ENCODE assay signal across 8 cellular contexts in the genomic region with DNA sequence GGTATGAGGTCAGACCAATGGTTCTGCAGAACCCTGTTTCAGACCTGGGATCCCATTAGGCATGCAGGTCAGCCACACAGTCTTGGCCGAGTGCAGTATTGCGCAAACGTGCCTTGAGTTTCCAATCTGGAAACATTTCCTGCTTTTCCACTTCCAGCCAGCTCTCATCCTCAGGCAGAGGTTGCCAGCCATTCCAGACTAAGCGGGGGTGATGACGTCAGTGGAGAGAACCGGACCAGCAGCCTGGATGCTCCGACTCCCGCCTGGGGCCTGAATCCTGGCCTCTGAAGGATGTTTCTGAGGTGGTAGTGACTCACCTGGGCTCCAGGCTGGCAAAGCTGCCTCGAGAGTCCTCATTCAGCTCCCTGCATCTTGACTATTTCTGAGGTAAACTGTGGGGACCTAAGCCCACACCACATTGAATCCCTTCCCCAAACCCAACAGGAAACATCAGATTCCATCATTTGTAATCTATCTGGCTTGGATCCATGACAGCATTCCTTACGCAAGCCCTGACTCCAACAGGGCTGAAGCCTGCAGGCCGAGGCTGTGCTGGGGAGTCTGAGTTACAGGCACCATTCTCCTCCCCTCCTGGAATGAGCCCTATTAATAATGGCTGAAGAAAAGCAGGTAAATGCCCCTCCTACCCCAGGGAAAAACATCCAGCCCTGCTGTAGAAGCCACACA.
DNase-seq lines count a peak whose midpoint lies in the region; ATAC-seq and TF ChIP-seq lines count a peak whose summit lies in the region.

No MANE protein-coding gene starts in this region.

- no peak overlapping the region for H3K27ac Mint-ChIP-seq in CD8-positive, alpha-beta T cell
- no peak overlapping the region for H3K27ac Mint-ChIP-seq in activated T-helper 1 cell treated with anti-CD3 and anti-CD28 coated beads, Interleukin-12 subunit alpha, Interleukin-12 subunit beta, Interleukin-2, Interleukin-4 antibody, amounts not matched to agents 30 ng/mL and 10 ng/mL and 1 ng/mL, durations not matched to agents 14 hours and 24 hours and 36 hours

- no peak for ATAC-seq in CD8-positive, alpha-beta T cell

- intact Hi-C loops in CD8-positive, alpha-beta T cell (cut with DNase I, micrococcal nuclease) = no loop called here
- intact Hi-C loops in activated T-helper 1 cell treated with anti-CD3 and anti-CD28 coated beads, Interleukin-12 subunit alpha, Interleukin-12 subunit beta, Interleukin-2, Interleukin-4 antibody, amounts not matched to agents 30 ng/mL and 10 ng/mL and 1 ng/mL, durations not matched to agents 14 hours and 24 hours and 36 hours (cut with micrococcal nuclease) = no loop called here

- H3K4me3 Mint-ChIP-seq in CD8-positive, alpha-beta T cell = no peak overlapping the region
- no peak overlapping the region for H3K4me3 Mint-ChIP-seq in activated T-helper 1 cell treated with anti-CD3 and anti-CD28 coated beads, Interleukin-12 subunit alpha, Interleukin-12 subunit beta, Interleukin-2, Interleukin-4 antibody, amounts not matched to agents 30 ng/mL and 10 ng/mL and 1 ng/mL, durations not matched to agents 14 hours and 24 hours and 36 hours

- H3K27me3 Mint-ChIP-seq in CD8-positive, alpha-beta T cell (ENCODE audit: low read depth) = no peaks in the 10 kb centered on the region
- H3K27me3 Mint-ChIP-seq in activated T-helper 1 cell treated with anti-CD3 and anti-CD28 coated beads, Interleukin-12 subunit alpha, Interleukin-12 subunit beta, Interleukin-2, Interleukin-4 antibody, amounts not matched to agents 30 ng/mL and 10 ng/mL and 1 ng/mL, durations not matched to agents 14 hours and 24 hours and 36 hours (ENCODE audit: insufficient read depth) = peaks cover 4% of the 10 kb centered on the region

- CTCF ChIA-PET in CD8-positive, alpha-beta T cell (lab: Charles Lee) = interaction anchor here (0.6 kb wide), 1 partner anchor 32 kb away, joined by 5 read pairs; no protein-coding TSS in a partner anchor

- H3K4me3 ChIP-seq in AG10803 (ENCODE audit: low read length) = no peak overlapping the region; the same call in 1 of the 2 replicates
- no peak overlapping the region for H3K4me3 ChIP-seq in Peyer's patch
- no peak overlapping the region for H3K4me3 ChIP-seq in fibroblast of mammary gland (ENCODE audit: control insufficient read depth, low read depth, low read length)
- H3K4me3 ChIP-seq in CD8-positive, alpha-beta T cell (ENCODE audit: low read depth, low read length) = no peak overlapping the region

- peak overlapping the region in 3 of 4 donors; percentile 17 to 73 (median 63) for H3K27ac ChIP-seq in Peyer's patch
- no peak overlapping the region for H3K27ac ChIP-seq in CD8-positive, alpha-beta T cell (ENCODE audit: low read depth, low read length)

- POLR2A ChIA-PET in CD8-positive, alpha-beta T cell (lab: Charles Lee) = interaction anchor here (0.7 kb wide), 1 partner anchor 196 kb away, joined by 3 read pairs; no protein-coding TSS in a partner anchor

- peaks cover 0 to 9% (median 0%) of the 10 kb centered on the region in 4 donors for H3K4me1 ChIP-seq in Peyer's patch
- H3K4me1 ChIP-seq in CD8-positive, alpha-beta T cell (ENCODE audit: insufficient read depth, low read length) = no peaks in the 10 kb centered on the region

- H3K36me3 Mint-ChIP-seq in CD8-positive, alpha-beta T cell = no peaks in the 10 kb centered on the region
- no peaks in the 10 kb centered on the region for H3K36me3 Mint-ChIP-seq in activated T-helper 1 cell treated with anti-CD3 and anti-CD28 coated beads, Interleukin-12 subunit alpha, Interleukin-12 subunit beta, Interleukin-2, Interleukin-4 antibody, amounts not matched to agents 30 ng/mL and 10 ng/mL and 1 ng/mL, durations not matched to agents 14 hours and 24 hours and 36 hours (ENCODE audit: low read depth)

- no peak for TF ChIP-seq POLR2A in Peyer's patch (IDR thresholded peaks at IDR 0.05)

- no peaks in the 10 kb centered on the region for H3K9me3 ChIP-seq in Peyer's patch
- H3K9me3 ChIP-seq in CD8-positive, alpha-beta T cell (ENCODE audit: low read length) = no peaks in the 10 kb centered on the region

- DNase-seq in AG10803 (ENCODE audit: low read depth) = peak; percentile 98
- DNase-seq in Peyer's patch = peak; percentile 30 to 83 (median 63)
- peak; percentile 99 for DNase-seq in fibroblast of mammary gland (ENCODE audit: low read depth)
- DNase-seq in occipital lobe (lab: John Stamatoyannopoulos, UW) = peak; percentile 34
- no peak for DNase-seq in DMS114 treated with DMSO at 0.1 percent for 48 hours (lab: John Stamatoyannopoulos, UW; ENCODE audit: unreplicated experiment)
- no peak for DNase-seq in stimulated activated naive CD4-positive, alpha-beta T cell treated with Interleukin-2 at 50 U/mL for 16 hours (lab: John Stamatoyannopoulos, UW)
- DNase-seq in CD8-positive, alpha-beta T cell = no peak
- DNase-seq in activated T-helper 1 cell treated with anti-CD3 and anti-CD28 coated beads, Interleukin-12 subunit alpha, Interleukin-12 subunit beta, Interleukin-2, Interleukin-4 antibody, amounts not matched to agents 30 ng/mL and 10 ng/mL and 1 ng/mL, durations not matched to agents 14 hours and 24 hours and 36 hours (ENCODE audit: low spot score) = no peak

- no peaks in the 10 kb centered on the region for H3K4me1 Mint-ChIP-seq in CD8-positive, alpha-beta T cell (ENCODE audit: low read depth)
- H3K4me1 Mint-ChIP-seq in activated T-helper 1 cell treated with anti-CD3 and anti-CD28 coated beads, Interleukin-12 subunit alpha, Interleukin-12 subunit beta, Interleukin-2, Interleukin-4 antibody, amounts not matched to agents 30 ng/mL and 10 ng/mL and 1 ng/mL, durations not matched to agents 14 hours and 24 hours and 36 hours (ENCODE audit: low read depth) = no peaks in the 10 kb centered on the region

- no peaks in the 10 kb centered on the region for H3K9me3 Mint-ChIP-seq in CD8-positive, alpha-beta T cell
- no peaks in the 10 kb centered on the region for H3K9me3 Mint-ChIP-seq in activated T-helper 1 cell treated with anti-CD3 and anti-CD28 coated beads, Interleukin-12 subunit alpha, Interleukin-12 subunit beta, Interleukin-2, Interleukin-4 antibody, amounts not matched to agents 30 ng/mL and 10 ng/mL and 1 ng/mL, durations not matched to agents 14 hours and 24 hours and 36 hours

- TF ChIP-seq CTCF in AG10803 (conservative IDR thresholded peaks at IDR 0.05; ENCODE audit: low read length) = no peak
- no peak for TF ChIP-seq CTCF in Peyer's patch (IDR thresholded peaks at IDR 0.05)
- TF ChIP-seq CTCF in fibroblast of mammary gland (conservative IDR thresholded peaks at IDR 0.05; ENCODE audit: control insufficient read depth, insufficient read depth, low read depth, low read length) = no peak
- no peak for TF ChIP-seq CTCF in CD8-positive, alpha-beta T cell (IDR thresholded peaks at IDR 0.05)

- H3K27me3 ChIP-seq in Peyer's patch = no peaks in the 10 kb centered on the region
- H3K27me3 ChIP-seq in CD8-positive, alpha-beta T cell (ENCODE audit: insufficient read depth, low read length) = no peaks in the 10 kb centered on the region

- no peaks in the 10 kb centered on the region for H3K36me3 ChIP-seq in Peyer's patch
- no peaks in the 10 kb centered on the region for H3K36me3 ChIP-seq in CD8-positive, alpha-beta T cell (ENCODE audit: insufficient read depth, low read length)

Comparison
In these comparisons a context has a peak if more than half of its experiments do, and no peak if none do; other contexts are left out.
1. DNase-seq: peak in AG10803 (single experiment), Peyer's patch (3 of 3), fibroblast of mammary gland (single experiment) and occipital lobe (single experiment); none in DMS114 treated with DMSO at 0.1 percent for 48 hours (single experiment), stimulated activated naive CD4-positive, alpha-beta T cell treated with Interleukin-2 at 50 U/mL for 16 hours (single experiment), CD8-positive, alpha-beta T cell (0 of 7) and activated T-helper 1 cell treated with anti-CD3 and anti-CD28 coated beads, Interleukin-12 subunit alpha, Interleukin-12 subunit beta, Interleukin-2, Interleukin-4 antibody, amounts not matched to agents 30 ng/mL and 10 ng/mL and 1 ng/mL, durations not matched to agents 14 hours and 24 hours and 36 hours (single experiment).